ENCODE assay signal across 8 cellular contexts in the genomic region with DNA sequence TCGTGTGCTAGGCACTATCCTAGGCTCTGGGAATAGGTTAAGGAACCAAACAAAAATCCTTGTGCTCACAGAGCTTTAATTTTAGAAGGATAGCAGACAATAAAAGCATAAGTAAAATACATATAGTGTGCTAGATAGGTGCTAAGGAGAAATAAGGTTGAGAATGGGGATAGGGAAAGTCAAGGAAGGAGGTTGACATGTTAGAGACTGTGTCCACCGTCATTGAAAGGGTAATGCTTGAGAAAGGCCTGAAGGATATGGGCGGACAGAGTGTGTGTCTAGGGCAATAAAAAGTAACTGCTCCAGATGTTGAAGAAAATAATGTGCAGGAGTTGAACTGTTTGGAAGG. TPM values are rescaled to one million over a fixed set of nuclear protein-coding genes. Genes with fewer than 3 reads are reported as not detected.
DNase-seq lines count a peak whose midpoint lies in the region; ATAC-seq, FAIRE-seq and TF ChIP-seq lines count a peak whose summit lies in the region.

No MANE protein-coding gene starts in this region.

- WGBS in adrenal gland, 4 donors: 11 to 16% (median 13%) methylated on average over 3 of the region's 3 CpGs

- TF ChIP-seq POLR2A in adrenal gland (IDR thresholded peaks at IDR 0.05): no peak

- FAIRE-seq in frontal cortex (lab: Jason Lieb, UNC): no peak

- H3K27ac Mint-ChIP-seq in central memory CD8-positive, alpha-beta T cell (ENCODE audit: low read depth): peak overlapping the region; percentile 90
- H3K27ac Mint-ChIP-seq in neural crest cell (ENCODE audit: unreplicated experiment): no peak overlapping the region

- H3K27me3 Mint-ChIP-seq in central memory CD8-positive, alpha-beta T cell: peaks cover 24% of the 10 kb centered on the region
- H3K27me3 Mint-ChIP-seq in neural crest cell (ENCODE audit: low read depth): peaks cover 76% of the 10 kb centered on the region

- H3K27ac ChIP-seq in DOHH2 (ENCODE audit: low read depth, low read length) (no peak overlapping the region), adrenal gland (peak overlapping the region in 2 of 5 donors; percentile 29 to 94)

- H3K36me3 ChIP-seq in DOHH2 (ENCODE audit: control insufficient read depth, low read length) (no peaks in the 10 kb centered on the region), adrenal gland (replicated peaks in 1 of 2) (no peaks in the 10 kb centered on the region)

- peaks cover 33% of the 10 kb centered on the region for H3K27me3 ChIP-seq in DOHH2 (ENCODE audit: control insufficient read depth, low read length)
- H3K27me3 ChIP-seq in adrenal gland: no peaks in the 10 kb centered on the region

- peak overlapping the region; percentile 65 for H3K4me2 ChIP-seq in DOHH2 (ENCODE audit: low read length)

- intact Hi-C loops in adrenal gland (cut with DNase I): loop anchor here in 1 of 2 donors (10.0 kb wide), 1 partner anchor 203 kb away; no protein-coding TSS in a partner anchor

- H4K20me1 ChIP-seq in DOHH2 (ENCODE audit: control insufficient read depth, insufficient read depth, low read depth, low read length): no peaks in the 10 kb centered on the region

- H3K4me3 ChIP-seq in DOHH2 (ENCODE audit: low read length) (peak overlapping the region; percentile 85), adrenal gland (peak overlapping the region in 2 of 4 donors; percentile 84 to 99)

- H3K9me2 ChIP-seq in DOHH2 (replicated peaks; ENCODE audit: control insufficient read depth, low read length): no peaks in the 10 kb centered on the region

- peaks cover 10% of the 10 kb centered on the region for H3F3A ChIP-seq in DOHH2 (ENCODE audit: control insufficient read depth, insufficient read depth)

- H3K4me1 ChIP-seq in DOHH2 (ENCODE audit: control insufficient read depth, low read length): peaks cover 16% of the 10 kb centered on the region
- H3K4me1 ChIP-seq in adrenal gland (replicated peaks in 1 of 2): peaks cover 0 to 16% of the 10 kb centered on the region in 2 donors

- H3K9me3 ChIP-seq in DOHH2 (ENCODE audit: control insufficient read depth, insufficient read depth, low read length): no peaks in the 10 kb centered on the region
- no peaks in the 10 kb centered on the region for H3K9me3 ChIP-seq in adrenal gland (replicated peaks in 1 of 3)

- peak; percentile 3 for ATAC-seq in HG03280 (IDR thresholded peaks at IDR 0.05; ENCODE audit: unreplicated experiment)
- no peak for ATAC-seq in central memory CD8-positive, alpha-beta T cell (replicated peaks; ENCODE audit: extremely low read depth, poor library complexity, severe bottlenecking)
- ATAC-seq in GM18520 (IDR thresholded peaks at IDR 0.05; ENCODE audit: unreplicated experiment): no peak

- H3K4me1 Mint-ChIP-seq in central memory CD8-positive, alpha-beta T cell: peaks cover 32% of the 10 kb centered on the region
- H3K4me1 Mint-ChIP-seq in neural crest cell: peaks cover 11% of the 10 kb centered on the region

- no peaks in the 10 kb centered on the region; the same call in 1 of the 2 replicates for H3K79me2 ChIP-seq in DOHH2 (ENCODE audit: control insufficient read depth, low read length)

- H3K9me3 Mint-ChIP-seq in central memory CD8-positive, alpha-beta T cell: no peaks in the 10 kb centered on the region
- H3K9me3 Mint-ChIP-seq in neural crest cell: no peaks in the 10 kb centered on the region

- DNase-seq in central memory CD8-positive, alpha-beta T cell (ENCODE audit: low spot score in 2 of 2): no peak
- DNase-seq in neural crest cell (ENCODE audit: low read depth, low spot score) (no peak), frontal cortex (ENCODE audit: low spot score in 2 of 2) (no peak), NCI-H2227 (lab: John Stamatoyannopoulos, UW; ENCODE audit: unreplicated experiment) (no peak), adrenal gland (no peak)

- TF ChIP-seq CTCF in DOHH2 (IDR thresholded peaks at IDR 0.05; ENCODE audit: low read depth, low read length, poor library complexity, severe bottlenecking) (no peak), neural crest cell (conservative IDR thresholded peaks at IDR 0.05) (no peak), adrenal gland (IDR thresholded peaks at IDR 0.05) (no peak)

- peak overlapping the region; percentile 86 for H3K4me3 Mint-ChIP-seq in central memory CD8-positive, alpha-beta T cell
- peak overlapping the region; percentile 85 for H3K4me3 Mint-ChIP-seq in neural crest cell

- peaks cover 7% of the 10 kb centered on the region for H3K36me3 Mint-ChIP-seq in central memory CD8-positive, alpha-beta T cell (ENCODE audit: insufficient read depth)
- no peaks in the 10 kb centered on the region for H3K36me3 Mint-ChIP-seq in neural crest cell (ENCODE audit: low read depth)

RNA-seq across cellular contexts. Expression of gene TDRD7, which starts 0.5 kb away (rescaled TPM):
- 1.5 and 1.6 TPM in 2 replicates for total RNA-seq in neural crest cell
- total RNA-seq in frontal cortex: 20.4 TPM
- total RNA-seq in adrenal gland: 10 to 100 TPM in 3 of 8 donors, 1 to 10 TPM in 5; 8.4 to 11.6 (median 9.3) TPM
- polyA plus RNA-seq in adrenal gland: 10 to 100 TPM in 1 of 3 donors, 1 to 10 TPM in 2; 5.2 to 13.3 (median 5.4) TPM
